ENCODE assay signal across 1 cellular context in genomic region chr5:142063878-142064331, GRCh38.
TF ChIP-seq lines count a peak whose summit lies in the region.

No MANE protein-coding gene starts in this region.

TF ChIP-seq in endothelial cell of umbilical vein, 7 proteins besides CTCF, POLR2A, EP300 and RAD21:
- TF ChIP-seq MAX (IDR thresholded peaks at IDR 0.05; ENCODE audit: insufficient read depth, insufficient read length) (no peak), GATA2 (IDR thresholded peaks at IDR 0.05; ENCODE audit: insufficient read depth, insufficient read length, low read depth, low read length) (no peak), FOS (IDR thresholded peaks at IDR 0.05; ENCODE audit: borderline replicate concordance, insufficient read depth, low read length) (no peak), EZH2 (IDR thresholded peaks at IDR 0.05; ENCODE audit: borderline replicate concordance, low read depth, low read length, severe bottlenecking) (no peak), JUN (IDR thresholded peaks at IDR 0.05; ENCODE audit: borderline replicate concordance, insufficient read depth, insufficient read length, low read depth) (no peak), MYC (IDR thresholded peaks at IDR 0.05; ENCODE audit: low read depth, low read length) (no peak), POLR2AphosphoS5 (IDR thresholded peaks at IDR 0.05; ENCODE audit: insufficient read depth, low read depth, low read length) (no peak)
